ENCODE assay signal across 1 cellular context in genomic region chr2:25343187-25343825, GRCh38.
TF ChIP-seq lines count a peak whose summit lies in the region.

No MANE protein-coding gene starts in this region.

TF ChIP-seq in IMR-90, 13 proteins besides CTCF, POLR2A, EP300 and RAD21:
- no peak for TF ChIP-seq SMC3 (IDR thresholded peaks at IDR 0.05; ENCODE audit: low read depth, low read length)
- TF ChIP-seq CEBPB (IDR thresholded peaks at IDR 0.05; ENCODE audit: low read depth, low read length): no peak
- TF ChIP-seq MAZ (IDR thresholded peaks at IDR 0.05; ENCODE audit: borderline replicate concordance, low read depth, low read length): no peak
- no peak for TF ChIP-seq BHLHE40 (IDR thresholded peaks at IDR 0.05; ENCODE audit: low read depth, low read length)
- no peak for TF ChIP-seq NFE2L2 (IDR thresholded peaks at IDR 0.05; ENCODE audit: low read depth, low read length)
- no peak for TF ChIP-seq FOS (IDR thresholded peaks at IDR 0.05; ENCODE audit: low read depth, low read length)
- TF ChIP-seq CHD1 (IDR thresholded peaks at IDR 0.05; ENCODE audit: low read depth, low read length): no peak
- TF ChIP-seq ELK1 (IDR thresholded peaks at IDR 0.05; ENCODE audit: borderline replicate concordance, low read depth, low read length): no peak
- no peak for TF ChIP-seq USF2 (IDR thresholded peaks at IDR 0.05; ENCODE audit: low read depth, low read length)
- no peak for TF ChIP-seq RCOR1 (IDR thresholded peaks at IDR 0.05; ENCODE audit: insufficient replicate concordance, low read length)
- TF ChIP-seq MAFK (IDR thresholded peaks at IDR 0.05; ENCODE audit: low read depth, low read length): no peak
- TF ChIP-seq MXI1 (IDR thresholded peaks at IDR 0.05; ENCODE audit: borderline replicate concordance, low read depth, low read length): no peak
